Comparison of ENCODE assay signal across 13 cellular contexts in the genomic region with DNA sequence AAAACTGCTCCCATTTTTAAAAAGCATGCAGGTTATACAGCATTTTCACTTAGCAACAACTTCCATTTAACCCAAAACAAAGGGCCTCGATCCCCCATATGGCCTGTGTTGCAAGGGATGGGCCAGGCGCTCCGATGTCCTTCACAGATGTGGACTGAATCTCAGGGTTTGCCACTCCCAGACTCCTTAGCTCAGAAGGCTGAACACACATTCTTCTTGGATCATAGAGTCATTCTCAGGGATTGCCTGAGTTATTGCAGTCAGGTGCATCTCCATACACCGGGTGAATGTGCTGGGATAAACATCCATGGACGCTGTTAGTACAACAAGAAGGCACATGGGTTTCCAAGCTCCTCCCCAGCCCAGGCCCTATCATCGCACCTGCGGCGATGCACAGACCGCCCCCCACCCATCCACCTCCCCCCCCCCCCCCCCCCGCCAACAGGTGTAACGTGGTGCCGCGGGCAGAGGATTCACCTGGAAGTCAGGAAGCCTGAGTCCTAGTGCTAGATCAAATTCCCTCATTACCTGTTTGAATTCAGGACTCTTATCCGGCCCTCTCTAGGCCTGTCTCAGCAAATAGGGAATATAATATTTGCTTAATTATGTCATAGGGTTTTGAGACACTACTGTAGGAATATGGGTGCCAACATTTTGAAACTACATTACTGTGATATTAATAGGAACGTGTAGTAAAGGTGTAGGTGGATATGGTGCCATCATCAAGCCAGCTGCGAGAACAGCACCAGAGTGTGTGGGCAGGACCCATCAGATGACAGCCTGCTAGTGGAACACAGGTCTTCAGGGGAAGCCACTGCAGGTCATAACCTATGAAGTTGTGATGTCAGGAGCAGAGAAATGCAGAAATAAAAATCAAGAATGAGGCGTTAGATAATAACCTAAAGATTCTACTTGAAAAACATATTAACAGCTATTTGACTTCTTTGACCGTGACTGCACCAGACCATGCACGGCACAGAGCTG.
A peak's percentile ranks its signal among the peaks of the same experiment; 100 is the strongest.
DNase-seq lines count a peak whose midpoint lies in the region; ATAC-seq, FAIRE-seq and TF ChIP-seq lines count a peak whose summit lies in the region.
"Had no signal": no experiment of that assay in that cellular context is flagged by ENCODE, and none has a peak within 500 bp of the region (broad histone marks: within the 10 kb centered on the region; RNA-seq: fewer than 3 reads in every experiment).

No MANE protein-coding gene starts in this region.

- H3K9me1 ChIP-seq in IMR-90 (ENCODE audit: insufficient read depth, low read length) = peaks cover 20% of the 10 kb centered on the region

- H4K8ac ChIP-seq in IMR-90 (ENCODE audit: low read depth in 2 of 2, low read length in 2 of 2) = peak overlapping the region; percentile 77 to 91

- WGBS in IMR-90 (ENCODE audit: extremely low coverage in 2 of 2, insufficient read length in 1 of 2), 2 experiments = 100% methylated on average over 4 of the region's 19 CpGs; no CpG with 5 or more reads in 1 of the 2 experiments

- H2AFZ ChIP-seq in IMR-90 (replicated peaks; ENCODE audit: low read length, poor library complexity) = peak overlapping the region; percentile 86

- H3K4me1 Mint-ChIP-seq in CD4-positive, alpha-beta memory T cell = peaks cover 11 to 32% (median 13%) of the 10 kb centered on the region in 4 donors
- peaks cover 35 to 40% of the 10 kb centered on the region in 2 donors for H3K4me1 Mint-ChIP-seq in natural killer cell
- H3K4me1 Mint-ChIP-seq in activated CD4-positive, alpha-beta memory T cell treated with anti-CD3 and anti-CD28 coated beads for 36 hours (ENCODE audit: low read depth) = peaks cover 31% of the 10 kb centered on the region

- H2BK120ac ChIP-seq in IMR-90 (ENCODE audit: low read depth, low read length) = peak overlapping the region; percentile 94

- peak overlapping the region; percentile 95 for H2BK20ac ChIP-seq in IMR-90 (ENCODE audit: low read depth, low read length)

- intact Hi-C loops in CD4-positive, alpha-beta memory T cell (cut with micrococcal nuclease) = no loop called here
- intact Hi-C loops in IMR-90 (cut with micrococcal nuclease) = no loop called here
- intact Hi-C loops in ascending aorta (cut with DNase I) = loop anchor here (5.0 to 10.0 kb wide), 3 partner anchors 105 to 1720 kb away; a partner anchor contains a TSS
- intact Hi-C loops in natural killer cell (cut with micrococcal nuclease) = no loop called here
- intact Hi-C loops in activated CD4-positive, alpha-beta memory T cell treated with anti-CD3 and anti-CD28 coated beads for 36 hours (cut with micrococcal nuclease) = no loop called here

- no peaks in the 10 kb centered on the region for H4K20me1 ChIP-seq in IMR-90 (ENCODE audit: insufficient read depth, low read length)

- no peaks in the 10 kb centered on the region for H3K9me3 ChIP-seq in CD4-positive, alpha-beta memory T cell (ENCODE audit: control insufficient read depth in 1 of 2, low read length in 2 of 2)
- H3K9me3 ChIP-seq in IMR-90 (ENCODE audit: control insufficient read depth, insufficient read depth, low read length) (no peaks in the 10 kb centered on the region), ascending aorta (no peaks in the 10 kb centered on the region)

- ATAC-seq in IMR-90 (ENCODE audit: low read depth) (no peak), natural killer cell (no peak), left lobe of liver (no peak)

- peaks cover 17% of the 10 kb centered on the region for H3K4me1 ChIP-seq in CD4-positive, alpha-beta memory T cell (ENCODE audit: insufficient read depth, low read length)
- H3K4me1 ChIP-seq in IMR-90 (ENCODE audit: control insufficient read depth, insufficient read depth, low read length) = peaks cover 20% of the 10 kb centered on the region
- peaks cover 0 to 11% of the 10 kb centered on the region in 2 donors for H3K4me1 ChIP-seq in ascending aorta

- BruUV-seq in IMR-90 (replicated peaks; lab: Mats Ljungman, UMichigan) = no TSS peak

- no peak overlapping the region for H3K27ac ChIP-seq in CD4-positive, alpha-beta memory T cell (ENCODE audit: low read depth, low read length)
- H3K27ac ChIP-seq in IMR-90 (ENCODE audit: insufficient read depth, low read length) (peak overlapping the region; percentile 97), ascending aorta (peak overlapping the region; percentile 63 to 86)

- dilution Hi-C loops in IMR-90 (cut with HindIII; ENCODE audit: low sequenced_read_pairs, unreplicated experiment) = no loop called here

- H3K14ac ChIP-seq in IMR-90 (replicated peaks; ENCODE audit: low read depth, low read length) = peak overlapping the region; percentile 91

- H3K9me3 Mint-ChIP-seq in CD4-positive, alpha-beta memory T cell = peaks cover 0 to 7% (median 3%) of the 10 kb centered on the region in 8 donors
- H3K9me3 Mint-ChIP-seq in natural killer cell = no peaks in the 10 kb centered on the region
- peaks cover 4% of the 10 kb centered on the region for H3K9me3 Mint-ChIP-seq in activated CD4-positive, alpha-beta memory T cell treated with anti-CD3 and anti-CD28 coated beads for 36 hours

- POLR2A ChIA-PET in CD4-positive, alpha-beta memory T cell (lab: Charles Lee; ENCODE audit: partially characterized antibody) = interaction anchor here (0.6 to 1.4 kb wide), 2 partner anchors 53 to 438 kb away, joined by 3 to 4 read pairs; no protein-coding TSS in a partner anchor
- POLR2A ChIA-PET in IMR-90 (lab: Charles Lee; ENCODE audit: unreplicated experiment) = no interaction called here
- POLR2A ChIA-PET in activated CD4-positive, alpha-beta memory T cell treated with anti-CD3 and anti-CD28 coated beads for 36 hours (lab: Charles Lee) = no interaction called here

- TF ChIP-seq POLR2A in IMR-90 (IDR thresholded peaks at IDR 0.05; ENCODE audit: low read depth, low read length) = no peak
- no peak for TF ChIP-seq POLR2A in GM12892 (IDR thresholded peaks at IDR 0.05; ENCODE audit: low read depth, low read length)

- H2AK9ac ChIP-seq in IMR-90 (replicated peaks; ENCODE audit: low read depth, low read length, poor library complexity) = peak overlapping the region; percentile 89

- H3K27me3 ChIP-seq in CD4-positive, alpha-beta memory T cell (ENCODE audit: insufficient read depth, low read length) = no peaks in the 10 kb centered on the region
- H3K27me3 ChIP-seq in IMR-90 (ENCODE audit: control insufficient read depth, insufficient read depth, low read length) = no peaks in the 10 kb centered on the region
- no peaks in the 10 kb centered on the region for H3K27me3 ChIP-seq in ascending aorta

- H3K4me3 Mint-ChIP-seq in CD4-positive, alpha-beta memory T cell = peak overlapping the region in 4 of 8 donors; percentile 22 to 97 (median 92)
- H3K4me3 Mint-ChIP-seq in natural killer cell = peak overlapping the region; percentile 98
- no peak overlapping the region for H3K4me3 Mint-ChIP-seq in activated CD4-positive, alpha-beta memory T cell treated with anti-CD3 and anti-CD28 coated beads for 36 hours
- H3K4me3 Mint-ChIP-seq: activated naive CD4-positive, alpha-beta T cell treated with anti-CD3 and anti-CD28 coated beads, Interleukin-2, amount 50 U/mL, for 24 hours; CD14-positive monocyte had no signal

- H3K36me3 Mint-ChIP-seq in CD4-positive, alpha-beta memory T cell = peaks cover 0 to 4% of the 10 kb centered on the region in 2 donors
- no peaks in the 10 kb centered on the region for H3K36me3 Mint-ChIP-seq in natural killer cell
- H3K36me3 Mint-ChIP-seq in activated CD4-positive, alpha-beta memory T cell treated with anti-CD3 and anti-CD28 coated beads for 36 hours = peaks cover 5% of the 10 kb centered on the region
- H3K36me3 Mint-ChIP-seq: CD14-positive monocyte had no signal

- peak overlapping the region; percentile 95 for H2BK5ac ChIP-seq in IMR-90 (ENCODE audit: low read depth, low read length, poor library complexity, severe bottlenecking)

- peak overlapping the region; percentile 79; the same call in 1 of the 2 replicates for H3K56ac ChIP-seq in IMR-90 (ENCODE audit: extremely low read depth, insufficient read depth, low read length)

- FAIRE-seq in GM12892 (lab: Jason Lieb, UNC) = no peak

- no peak overlapping the region for H3K4me3 ChIP-seq in CD4-positive, alpha-beta memory T cell (ENCODE audit: low read length in 2 of 2)
- H3K4me3 ChIP-seq in IMR-90 (ENCODE audit: insufficient read depth, low read depth, low read length) (no peak overlapping the region), ascending aorta (peak overlapping the region in 1 of 2 donors; percentile 42)

- peak overlapping the region; percentile 98 for H2AK5ac ChIP-seq in IMR-90 (ENCODE audit: low read depth, low read length)

- H2BK15ac ChIP-seq in IMR-90 (ENCODE audit: low read depth, low read length) = peak overlapping the region; percentile 90

- H3K18ac ChIP-seq in IMR-90 (ENCODE audit: low read depth, low read length) = peak overlapping the region; percentile 99

- H3K4me2 ChIP-seq in IMR-90 (ENCODE audit: low read depth, low read length) = peak overlapping the region; percentile 88; the same call in 1 of the 2 replicates

- no peak for DNase-seq in CD4-positive, alpha-beta memory T cell
- DNase-seq in IMR-90 = peak; percentile 6
- no peak for DNase-seq in ascending aorta (ENCODE audit: low spot score in 2 of 2)
- DNase-seq in natural killer cell = no peak
- no peak for DNase-seq in left lobe of liver (ENCODE audit: low spot score)
- no peak for DNase-seq in NCI-H226
- no peak for DNase-seq in GM12892 (ENCODE audit: insufficient read length)
- no peak for DNase-seq in activated CD4-positive, alpha-beta memory T cell treated with anti-CD3 and anti-CD28 coated beads for 36 hours
- DNase-seq: hippocampal formation, NCI-H2081 treated with DMSO at 0.1 percent for 48 hours, SHP77 treated with DMSO at 0.1 percent for 48 hours had no signal

- CTCF ChIA-PET in CD4-positive, alpha-beta memory T cell (lab: Charles Lee; ENCODE audit: partially characterized antibody) = no interaction called here
- CTCF ChIA-PET in IMR-90 (lab: Yijun Ruan, JAX) = interaction anchor here (0.5 to 0.7 kb wide), 6 partner anchors 30 to 1250 kb away, joined by 3 to 5 read pairs (median 3); no protein-coding TSS in a partner anchor
- CTCF ChIA-PET in activated CD4-positive, alpha-beta memory T cell treated with anti-CD3 and anti-CD28 coated beads for 36 hours (lab: Charles Lee) = interaction anchor here (0.6 to 1.3 kb wide), 2 partner anchors 53 to 183 kb away, joined by 4 to 5 read pairs; no protein-coding TSS in a partner anchor

- in situ Hi-C loops in IMR-90 (cut with MboI; ENCODE audit: low sequenced_read_pairs) = loop anchor here (25.0 kb wide), 2 partner anchors 1360 to 1685 kb away; no protein-coding TSS in a partner anchor

- TF ChIP-seq RAD21 in IMR-90 (IDR thresholded peaks at IDR 0.05; ENCODE audit: low read length) = no peak

- TF ChIP-seq CTCF in IMR-90 (conservative IDR thresholded peaks at IDR 0.05; ENCODE audit: low read depth, low read length) = no peak
- TF ChIP-seq CTCF in ascending aorta (IDR thresholded peaks at IDR 0.05) = no peak
- no peak for TF ChIP-seq CTCF in natural killer cell (IDR thresholded peaks at IDR 0.05)

- H3K27me3 Mint-ChIP-seq in CD4-positive, alpha-beta memory T cell = no peaks in the 10 kb centered on the region
- H3K27me3 Mint-ChIP-seq in natural killer cell (ENCODE audit: low read depth in 2 of 2) = peaks cover 0 to 3% of the 10 kb centered on the region in 2 donors
- H3K27me3 Mint-ChIP-seq in activated CD4-positive, alpha-beta memory T cell treated with anti-CD3 and anti-CD28 coated beads for 36 hours = peaks cover 7% of the 10 kb centered on the region

- H4K91ac ChIP-seq in IMR-90 (ENCODE audit: insufficient read depth, low read depth, low read length) = peak overlapping the region; percentile 99

- peaks cover 0 to 10% of the 10 kb centered on the region in 2 experiments; a peak in 1 of 4 replicates for H3K79me1 ChIP-seq in IMR-90 (ENCODE audit: low read depth in 1 of 2, low read length in 2 of 2)

- no peaks in the 10 kb centered on the region for H3K36me3 ChIP-seq in CD4-positive, alpha-beta memory T cell (ENCODE audit: insufficient read depth, low read length)
- H3K36me3 ChIP-seq in IMR-90 (ENCODE audit: control insufficient read depth, insufficient read depth, low read length) (peaks cover 2% of the 10 kb centered on the region), ascending aorta (no peaks in the 10 kb centered on the region)

- H3K23ac ChIP-seq in IMR-90 (ENCODE audit: low read depth, low read length) = peak overlapping the region; percentile 95

- peak overlapping the region in 5 of 7 donors; percentile 36 to 87 (median 53) for H3K27ac Mint-ChIP-seq in CD4-positive, alpha-beta memory T cell
- peak overlapping the region in 1 of 2 donors; percentile 89 for H3K27ac Mint-ChIP-seq in natural killer cell
- no peak overlapping the region for H3K27ac Mint-ChIP-seq in activated CD4-positive, alpha-beta memory T cell treated with anti-CD3 and anti-CD28 coated beads for 36 hours
- H3K27ac Mint-ChIP-seq: activated naive CD4-positive, alpha-beta T cell treated with anti-CD3 and anti-CD28 coated beads, Interleukin-2, amount 50 U/mL, for 24 hours had no signal

- H3K4ac ChIP-seq in IMR-90 (ENCODE audit: low read depth, low read length) = peak overlapping the region; percentile 99

- peak overlapping the region; percentile 98 for H4K5ac ChIP-seq in IMR-90 (ENCODE audit: low read depth, low read length)

- no peak overlapping the region for H3K9ac ChIP-seq in IMR-90 (ENCODE audit: low read depth, low read length)
